Comparison of ENCODE assay signal across 14 cellular contexts in the genomic region with DNA sequence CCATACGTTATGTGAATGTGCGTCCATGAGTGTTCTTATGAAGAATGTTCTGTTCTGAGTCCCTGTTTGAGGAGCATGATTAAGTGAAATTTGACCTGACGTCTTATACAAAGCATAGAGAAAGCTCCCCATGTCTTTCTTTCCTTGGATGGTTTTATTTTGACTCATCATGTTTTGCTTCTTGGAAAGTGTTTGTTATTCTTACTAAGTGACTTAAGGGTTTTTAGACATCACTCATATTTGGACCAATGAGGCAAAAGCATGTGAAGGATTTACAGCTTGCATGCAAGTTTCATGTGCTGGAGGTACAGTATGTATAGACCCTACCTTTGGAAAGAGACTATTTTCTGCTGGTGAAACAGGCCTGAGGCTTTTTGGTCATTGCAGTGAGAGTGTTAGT. TPM values are rescaled to one million over a fixed set of nuclear protein-coding genes. Genes with fewer than 3 reads are reported as not detected.
DNase-seq lines count a peak whose midpoint lies in the region; ATAC-seq and TF ChIP-seq lines count a peak whose summit lies in the region.
"Had no signal": no experiment of that assay in that cellular context is flagged by ENCODE, and none has a peak within 500 bp of the region (broad histone marks: within the 10 kb centered on the region; RNA-seq: fewer than 3 reads in every experiment).

No MANE protein-coding gene starts in this region.

- H3K4ac ChIP-seq in trophoblast cell (ENCODE audit: low read depth, low read length): no peak overlapping the region

- no peak overlapping the region for H2BK5ac ChIP-seq in trophoblast cell (ENCODE audit: low read depth, low read length, poor library complexity)

- no peaks in the 10 kb centered on the region for H3K27me3 ChIP-seq in trophoblast cell (ENCODE audit: insufficient read depth, low read length)
- no peaks in the 10 kb centered on the region for H3K27me3 ChIP-seq in hepatocyte
- H3K27me3 ChIP-seq: vagina had no signal

- H3K79me2 ChIP-seq in trophoblast cell (ENCODE audit: control insufficient read depth, insufficient read depth, low read length, poor library complexity) (no peaks in the 10 kb centered on the region), hepatocyte (no peaks in the 10 kb centered on the region)

- no peak overlapping the region for H2AK5ac ChIP-seq in trophoblast cell (ENCODE audit: low read length)

- H3K23ac ChIP-seq in trophoblast cell (ENCODE audit: low read length): no peak overlapping the region

- no peaks in the 10 kb centered on the region for H3K4me1 ChIP-seq in trophoblast cell (ENCODE audit: control insufficient read depth in 1 of 2, insufficient read depth in 2 of 2, low read length in 2 of 2)
- peaks cover 8% of the 10 kb centered on the region for H3K4me1 ChIP-seq in hepatocyte (ENCODE audit: insufficient read depth)
- H3K4me1 ChIP-seq: vagina had no signal

- H3K36me3 ChIP-seq in trophoblast cell (ENCODE audit: control insufficient read depth in 1 of 2, insufficient read depth in 2 of 2, low read length in 2 of 2) (no peaks in the 10 kb centered on the region), hepatocyte (replicated peaks; ENCODE audit: insufficient read depth, low read depth) (no peaks in the 10 kb centered on the region)
- H3K36me3 ChIP-seq: vagina had no signal

- no peak overlapping the region for H3K9ac ChIP-seq in trophoblast cell (ENCODE audit: low read length)

- H4K91ac ChIP-seq in trophoblast cell (ENCODE audit: low read depth, low read length): no peak overlapping the region

- no peak overlapping the region for H4K8ac ChIP-seq in trophoblast cell (ENCODE audit: low read depth, low read length)

- no peak overlapping the region for H2BK12ac ChIP-seq in trophoblast cell (ENCODE audit: low read length)

- H3K9me2 ChIP-seq in hepatocyte (replicated peaks; ENCODE audit: insufficient read depth): no peaks in the 10 kb centered on the region

- no peak overlapping the region for H3K27ac ChIP-seq in trophoblast cell (ENCODE audit: low read depth, low read length)
- H3K27ac ChIP-seq in hepatocyte: no peak overlapping the region
- H3K27ac ChIP-seq: vagina, VCaP had no signal

- TF ChIP-seq CTCF in hepatocyte (IDR thresholded peaks at IDR 0.05; ENCODE audit: poor library complexity): no peak

- H3K4me2 ChIP-seq in trophoblast cell (ENCODE audit: low read length) (no peak overlapping the region), hepatocyte (no peak overlapping the region)

- no peak overlapping the region for H2AFZ ChIP-seq in trophoblast cell (ENCODE audit: insufficient read depth, low read length, poor library complexity)
- no peak overlapping the region for H2AFZ ChIP-seq in hepatocyte

- H3K4me3 ChIP-seq in trophoblast cell (ENCODE audit: low read depth, low read length): no peak overlapping the region
- H3K4me3 ChIP-seq in hepatocyte: no peak overlapping the region
- H3K4me3 ChIP-seq: vagina had no signal

- H3K9me3 ChIP-seq in trophoblast cell (ENCODE audit: insufficient read depth, low read depth, low read length) (no peaks in the 10 kb centered on the region), hepatocyte (ENCODE audit: low read depth) (no peaks in the 10 kb centered on the region)
- H3K9me3 ChIP-seq: vagina had no signal

- H3K14ac ChIP-seq in trophoblast cell (ENCODE audit: low read length): no peak overlapping the region

- H4K12ac ChIP-seq in trophoblast cell (ENCODE audit: low read depth, low read length): no peak overlapping the region

- DNase-seq in ELR (ENCODE audit: low read depth): peak; percentile 93
- DNase-seq in NCI-H226: peak; percentile 74
- peak; percentile 92 for DNase-seq in dedifferentiated amniotic fluid mesenchymal stem cell (ENCODE audit: extremely low spot score)
- DNase-seq in trophoblast cell: peak; percentile 53 to 68
- no peak for DNase-seq in DMS 273 treated with DMSO at 0.1 percent for 48 hours (lab: John Stamatoyannopoulos, UW)
- no peak for DNase-seq in hepatocyte (ENCODE audit: low spot score)
- no peak for DNase-seq in stimulated activated CD4-positive, alpha-beta T cell treated with anti-CD3 and anti-CD28 coated beads, Interleukin-2, amount 100 ng/mL, for 24 hours
- DNase-seq: activated T-cell treated with anti-CD3 and anti-CD28 coated beads, Interleukin-2, amount 50 U/mL, for 24 hours; DMS153; KBM-7; Right ventricle myocardium superior had no signal

- no peak overlapping the region for H3K18ac ChIP-seq in trophoblast cell (ENCODE audit: low read length)

- WGBS in trophoblast cell (ENCODE audit: extremely low coverage, insufficient coverage, insufficient read length): no CpG with 5 or more reads among the region's 3 CpGs
- 70% methylated on average over 3 of the region's 3 CpGs for WGBS in hepatocyte (ENCODE audit: low lambda C conversion rate, missing lambda C conversion rate)

- H3K79me1 ChIP-seq in trophoblast cell (ENCODE audit: low read length): no peaks in the 10 kb centered on the region

- H2BK120ac ChIP-seq in trophoblast cell (ENCODE audit: insufficient read depth, low read length, poor library complexity): no peak overlapping the region

- no peaks in the 10 kb centered on the region for H4K20me1 ChIP-seq in hepatocyte (ENCODE audit: insufficient read depth, poor library complexity, severe bottlenecking)

- no peak for ATAC-seq in HG03025 (IDR thresholded peaks at IDR 0.05; ENCODE audit: low FRiP score, unreplicated experiment)

RNA-seq across cellular contexts. Expression of a gene that starts 33.5 kb away (rescaled TPM):
- 4.0 and 4.4 TPM in 2 replicates for polyA plus RNA-seq in trophoblast cell (2013)
- total RNA-seq in hepatocyte: 35.5 and 38.8 TPM in 2 replicates
- polyA plus RNA-seq in hepatocyte: 17.2 and 17.8 TPM in 2 replicates

Comparison
In these comparisons a context has a peak if more than half of its experiments do, and no peak if none do; other contexts are left out.
1. DNase-seq: peak in ELR (single experiment), NCI-H226 (single experiment), dedifferentiated amniotic fluid mesenchymal stem cell (single experiment) and trophoblast cell (2 of 2); none in DMS 273 treated with DMSO at 0.1 percent for 48 hours (single experiment), hepatocyte (single experiment) and stimulated activated CD4-positive, alpha-beta T cell treated with anti-CD3 and anti-CD28 coated beads, Interleukin-2, amount 100 ng/mL, for 24 hours (0 of 2).